Comparison of ENCODE assay signal across 25 cellular contexts in genomic region chr11:38718049-38718448, GRCh38.
DNase-seq lines count a peak whose midpoint lies in the region; TF ChIP-seq lines count a peak whose summit lies in the region.
"Had no signal": no experiment of that assay in that cellular context is flagged by ENCODE, and none has a peak within 500 bp of the region (broad histone marks: within the 10 kb centered on the region; RNA-seq: fewer than 3 reads in every experiment).

No MANE protein-coding gene starts in this region.

- H3F3A ChIP-seq in PC-9 (ENCODE audit: insufficient read depth, low read depth) = no peaks in the 10 kb centered on the region

- H3K27me3 Mint-ChIP-seq in endothelial cell (ENCODE audit: unreplicated experiment) = no peaks in the 10 kb centered on the region
- H3K27me3 Mint-ChIP-seq: activated CD8-positive, alpha-beta T cell treated with anti-CD3 and anti-CD28 coated beads for 36 hours; activated naive CD4-positive, alpha-beta T cell treated with anti-CD3 and anti-CD28 coated beads, Interleukin-2, amount 50 U/mL, for 24 hours; stimulated activated naive CD8-positive, alpha-beta T cell treated with anti-CD3 and anti-CD28 coated beads, Interleukin-15, amount 100 ng/mL, for 72 hours had no signal

- peak overlapping the region; percentile 70; the same call in 1 of the 2 replicates for H2AFZ ChIP-seq in PC-9
- no peak overlapping the region for H2AFZ ChIP-seq in hepatocyte

- no peaks in the 10 kb centered on the region for H3K9me3 Mint-ChIP-seq in endothelial cell (ENCODE audit: unreplicated experiment)
- H3K9me3 Mint-ChIP-seq: nephron had no signal

- H3K4me3 Mint-ChIP-seq in endothelial cell (ENCODE audit: unreplicated experiment) = no peak overlapping the region
- H3K4me3 Mint-ChIP-seq: activated CD8-positive, alpha-beta T cell treated with anti-CD3 and anti-CD28 coated beads for 36 hours; activated naive CD4-positive, alpha-beta T cell treated with anti-CD3 and anti-CD28 coated beads, Interleukin-2, amount 50 U/mL, for 24 hours; nephron; stimulated activated naive CD8-positive, alpha-beta T cell treated with anti-CD3 and anti-CD28 coated beads, Interleukin-15, amount 100 ng/mL, for 72 hours had no signal

- TF ChIP-seq CTCF in PC-9 (conservative IDR thresholded peaks at IDR 0.05) (no peak), hepatocyte (IDR thresholded peaks at IDR 0.05; ENCODE audit: poor library complexity) (no peak), endothelial cell (IDR thresholded peaks at IDR 0.05; ENCODE audit: unreplicated experiment) (no peak)

- H3K36me3 Mint-ChIP-seq in endothelial cell (ENCODE audit: low read depth, unreplicated experiment) = no peaks in the 10 kb centered on the region
- H3K36me3 Mint-ChIP-seq: activated naive CD4-positive, alpha-beta T cell treated with anti-CD3 and anti-CD28 coated beads, Interleukin-2, amount 50 U/mL, for 24 hours had no signal

- H3K79me2 ChIP-seq in PC-9 (ENCODE audit: low read depth) = no peaks in the 10 kb centered on the region
- no peaks in the 10 kb centered on the region for H3K79me2 ChIP-seq in hepatocyte

- H4K20me1 ChIP-seq in PC-9 (ENCODE audit: insufficient read depth) (no peaks in the 10 kb centered on the region), hepatocyte (ENCODE audit: insufficient read depth, poor library complexity, severe bottlenecking) (no peaks in the 10 kb centered on the region)

- H3K4me2 ChIP-seq in PC-9 (peak overlapping the region; percentile 14; the same call in 1 of the 2 replicates), hepatocyte (no peak overlapping the region)
- H3K4me2 ChIP-seq: A549, KMS-11 had no signal

- H3K27ac ChIP-seq in PC-9 = no peak overlapping the region
- no peak overlapping the region for H3K27ac ChIP-seq in hepatocyte
- H3K27ac ChIP-seq: A549, C4-2B, coronary artery, KMS-11, Peyer's patch, transverse colon had no signal

- WGBS in hepatocyte (ENCODE audit: low lambda C conversion rate, missing lambda C conversion rate) = 27% methylated on average over 2 of the region's 2 CpGs

- H3K9me3 ChIP-seq in PC-9 (ENCODE audit: insufficient read depth, low read depth) (peaks cover 9% of the 10 kb centered on the region), hepatocyte (ENCODE audit: low read depth) (no peaks in the 10 kb centered on the region)
- H3K9me3 ChIP-seq: Peyer's patch, transverse colon had no signal

- intact Hi-C loops in PC-9 (cut with micrococcal nuclease; ENCODE audit: unreplicated experiment) = no loop called here

- CTCF ChIA-PET in PC-9 (lab: Charles Lee) = no interaction called here

- H3K4me1 ChIP-seq in PC-9 (replicated peaks; ENCODE audit: insufficient read depth) (peaks cover 17% of the 10 kb centered on the region), hepatocyte (ENCODE audit: insufficient read depth) (no peaks in the 10 kb centered on the region)
- H3K4me1 ChIP-seq: A549, Peyer's patch, transverse colon had no signal

- no peaks in the 10 kb centered on the region for H3K27me3 ChIP-seq in PC-9 (ENCODE audit: insufficient read depth, low read depth)
- H3K27me3 ChIP-seq in hepatocyte = no peaks in the 10 kb centered on the region
- H3K27me3 ChIP-seq: Peyer's patch, transverse colon had no signal

- H3K27ac Mint-ChIP-seq in endothelial cell (ENCODE audit: unreplicated experiment) = no peak overlapping the region
- H3K27ac Mint-ChIP-seq: activated CD8-positive, alpha-beta T cell treated with anti-CD3 and anti-CD28 coated beads for 36 hours; activated naive CD4-positive, alpha-beta T cell treated with anti-CD3 and anti-CD28 coated beads, Interleukin-2, amount 50 U/mL, for 24 hours; nephron; stimulated activated naive CD8-positive, alpha-beta T cell treated with anti-CD3 and anti-CD28 coated beads, Interleukin-15, amount 100 ng/mL, for 72 hours had no signal

- no peaks in the 10 kb centered on the region for H3K4me1 Mint-ChIP-seq in endothelial cell (ENCODE audit: unreplicated experiment)
- H3K4me1 Mint-ChIP-seq: activated naive CD4-positive, alpha-beta T cell treated with anti-CD3 and anti-CD28 coated beads, Interleukin-2, amount 50 U/mL, for 24 hours; nephron; stimulated activated naive CD8-positive, alpha-beta T cell treated with anti-CD3 and anti-CD28 coated beads, Interleukin-15, amount 100 ng/mL, for 72 hours had no signal

- H3K9me2 ChIP-seq in PC-9 (ENCODE audit: insufficient read depth) (no peaks in the 10 kb centered on the region), hepatocyte (replicated peaks; ENCODE audit: insufficient read depth) (no peaks in the 10 kb centered on the region)

- DNase-seq in NCI-H2227 treated with DMSO at 0.1 percent for 48 hours (lab: John Stamatoyannopoulos, UW) (peak; percentile 13), NCI-H2227 (lab: John Stamatoyannopoulos, UW; ENCODE audit: unreplicated experiment) (no peak), PC-9 (peak; percentile 8 to 52), hepatocyte (ENCODE audit: low spot score) (peak; percentile 35), endothelial cell (ENCODE audit: low spot score) (no peak), dedifferentiated amniotic fluid mesenchymal stem cell (ENCODE audit: extremely low spot score) (no peak), SHP77 treated with DMSO at 0.1 percent for 48 hours (lab: John Stamatoyannopoulos, UW) (no peak)
- DNase-seq in activated naive CD4-positive, alpha-beta T cell (lab: John Stamatoyannopoulos, UW) = no peak
- DNase-seq: activated CD8-positive, alpha-beta T cell treated with anti-CD3 and anti-CD28 coated beads for 36 hours; activated T-cell treated with anti-CD3 and anti-CD28 coated beads, Interleukin-2, amount 50 U/mL, for 48 hours; hypothalamus; kidney glomerular epithelial cell; NCI-H1105 treated with DMSO at 0.1 percent for 48 hours; NCI-H2171; NCI-H774; Peyer's patch; stimulated activated CD4-positive, alpha-beta T cell treated with anti-CD3 and anti-CD28 coated beads, Interleukin-2, amount 100 ng/mL, for 24 hours; stimulated activated naive CD8-positive, alpha-beta T cell treated with anti-CD3 and anti-CD28 coated beads, Interleukin-15, amount 100 ng/mL, for 72 hours; transverse colon had no signal

- H3K36me3 ChIP-seq in PC-9 (ENCODE audit: low read depth) (no peaks in the 10 kb centered on the region), hepatocyte (replicated peaks; ENCODE audit: insufficient read depth, low read depth) (no peaks in the 10 kb centered on the region)
- H3K36me3 ChIP-seq: Peyer's patch, transverse colon had no signal

- BruUV-seq in PC-9 (replicated peaks; lab: Mats Ljungman, UMichigan) = no TSS peak

- H3K4me3 ChIP-seq in PC-9 (no peak overlapping the region), hepatocyte (no peak overlapping the region)
- H3K4me3 ChIP-seq: A549, coronary artery, Peyer's patch, transverse colon had no signal

- POLR2A ChIA-PET in PC-9 (lab: Charles Lee; ENCODE audit: unreplicated experiment) = interaction anchor here (0.7 kb wide), 1 partner anchor 69 kb away, joined by 4 read pairs; no protein-coding TSS in a partner anchor

Comparison
In these comparisons a context has a peak if more than half of its experiments do, and no peak if none do; other contexts are left out.
1. DNase-seq: peak in NCI-H2227 treated with DMSO at 0.1 percent for 48 hours (single experiment), PC-9 (2 of 2) and hepatocyte (single experiment); none in NCI-H2227 (single experiment), endothelial cell (single experiment), dedifferentiated amniotic fluid mesenchymal stem cell (single experiment), activated naive CD4-positive, alpha-beta T cell (0 of 4) and SHP77 treated with DMSO at 0.1 percent for 48 hours (single experiment).